Comparison of ENCODE assay signal across 8 cellular contexts in the genomic region with DNA sequence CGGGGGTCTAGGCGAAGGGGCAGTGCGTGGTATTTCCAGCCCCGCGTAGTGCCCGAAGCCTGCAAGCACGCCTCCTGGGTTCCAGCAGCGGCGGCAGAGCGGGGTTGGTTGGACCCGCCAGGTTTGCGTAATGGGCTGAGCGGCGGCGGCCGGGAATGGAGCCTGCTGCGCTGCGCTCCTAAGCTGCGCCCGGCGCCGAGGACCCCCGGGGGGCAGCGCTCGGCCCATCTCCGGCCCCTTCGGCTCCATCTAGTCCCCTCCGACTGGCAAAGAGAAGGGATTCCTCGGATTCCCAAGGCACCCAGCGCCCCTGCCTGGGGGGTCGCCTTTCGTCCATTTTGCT. TPM values are rescaled to one million over a fixed set of nuclear protein-coding genes. Genes with fewer than 3 reads are reported as not detected.
DNase-seq lines count a peak whose midpoint lies in the region; ATAC-seq and TF ChIP-seq lines count a peak whose summit lies in the region.
"Not testable (repeated sequence)": the region's sequence is repeated elsewhere in the genome, so short reads cannot be mapped to it uniquely, and the experiment has no call there.

No MANE protein-coding gene starts in this region.

- not testable (repeated sequence) for H2AFZ ChIP-seq in MM.1S (ENCODE audit: low read length)

- peak overlapping the region; percentile 66 for H3K27ac ChIP-seq in CD8-positive, alpha-beta T cell (ENCODE audit: low read depth, low read length)
- peak overlapping the region; percentile 37; the same call in 1 of the 2 replicates for H3K27ac ChIP-seq in MM.1S (ENCODE audit: low read length)
- peak overlapping the region; percentile 59 to 85 (median 74) for H3K27ac ChIP-seq in gastroesophageal sphincter
- peak overlapping the region in 3 of 4 donors; percentile 67 to 84 (median 81) for H3K27ac ChIP-seq in tibial nerve

- H3K79me2 ChIP-seq in MM.1S (ENCODE audit: low read length) = not testable (repeated sequence)

- H3K9me2 ChIP-seq in MM.1S (replicated peaks; ENCODE audit: insufficient read depth, low read length) = not testable (repeated sequence)

- not testable (repeated sequence) for H3F3A ChIP-seq in MM.1S (ENCODE audit: insufficient read depth, low read length)

- H3K36me3 ChIP-seq in CD8-positive, alpha-beta T cell (ENCODE audit: insufficient read depth, low read length); MM.1S (replicated peaks; ENCODE audit: insufficient read depth, low read length); gastroesophageal sphincter; tibial nerve: not testable (repeated sequence)

- peak overlapping the region; percentile 49 for H3K27ac Mint-ChIP-seq in CD8-positive, alpha-beta T cell
- not testable (repeated sequence) for H3K27ac Mint-ChIP-seq in MCF 10A (ENCODE audit: low read depth, unreplicated experiment); memory B cell

- not testable (repeated sequence) for H3K36me3 Mint-ChIP-seq in CD8-positive, alpha-beta T cell; MCF 10A (ENCODE audit: insufficient read depth, unreplicated experiment); memory B cell

- H3K4me3 ChIP-seq in CD8-positive, alpha-beta T cell (ENCODE audit: low read depth, low read length) = peak overlapping the region; percentile 37
- H3K4me3 ChIP-seq in MM.1S (ENCODE audit: low read length) (peak overlapping the region; percentile 37; the same call in 1 of the 2 replicates), gastroesophageal sphincter (peak overlapping the region; percentile 58 to 93), retinal pigment epithelial cell (ENCODE audit: low read length) (peak overlapping the region; percentile 43), tibial nerve (peak overlapping the region in 3 of 4 donors; percentile 32 to 58 (median 49))

- peak in 5 of 7 experiments; percentile 10 to 65 (median 32) for DNase-seq in CD8-positive, alpha-beta T cell
- DNase-seq in MM.1S; MCF 10A (ENCODE audit: unreplicated experiment); retinal pigment epithelial cell (ENCODE audit: low read depth); tibial nerve (ENCODE audit: low spot score in 2 of 2): not testable (repeated sequence)
- DNase-seq in activated CD4-positive, alpha-beta T cell treated with anti-CD3 and anti-CD28 coated beads, Interleukin-2, amount 50 U/mL, for 1 hour = peak; percentile 10
- DNase-seq in memory B cell (ENCODE audit: low spot score in 2 of 2) = peak; percentile 35 to 59

- not testable (repeated sequence) for H3K9ac ChIP-seq in MM.1S (ENCODE audit: low read length)

- not testable (repeated sequence) for ATAC-seq in CD8-positive, alpha-beta T cell; gastroesophageal sphincter; memory B cell (ENCODE audit: low read depth)

- H3K4me3 Mint-ChIP-seq in CD8-positive, alpha-beta T cell = peak overlapping the region; percentile 55
- peak overlapping the region; percentile 70 for H3K4me3 Mint-ChIP-seq in MCF 10A (ENCODE audit: unreplicated experiment)
- H3K4me3 Mint-ChIP-seq in memory B cell = peak overlapping the region; percentile 60

- H3K27me3 Mint-ChIP-seq in CD8-positive, alpha-beta T cell (ENCODE audit: low read depth); MCF 10A (ENCODE audit: insufficient read depth, unreplicated experiment); memory B cell: not testable (repeated sequence)

- not testable (repeated sequence) for H4K20me1 ChIP-seq in MM.1S (ENCODE audit: insufficient read depth, low read length)

- no CpG with 5 or more reads among the region's 32 CpGs for WGBS in gastroesophageal sphincter (ENCODE audit: low coverage in 1 of 2), 2 donors
- WGBS in tibial nerve, 2 donors = no CpG with 5 or more reads among the region's 32 CpGs

- intact Hi-C loops in CD8-positive, alpha-beta T cell (cut with DNase I, micrococcal nuclease); MCF 10A (cut with micrococcal nuclease): not testable (repeated sequence)

- not testable (repeated sequence) for H3K9me3 ChIP-seq in CD8-positive, alpha-beta T cell (ENCODE audit: low read length); MM.1S (replicated peaks; ENCODE audit: insufficient read depth, low read length); gastroesophageal sphincter; tibial nerve

- CTCF ChIA-PET in CD8-positive, alpha-beta T cell (lab: Charles Lee); MCF 10A (lab: Yijun Ruan, JAX): not testable (repeated sequence)

- not testable (repeated sequence) for H3K4me1 Mint-ChIP-seq in CD8-positive, alpha-beta T cell (ENCODE audit: low read depth); MCF 10A (ENCODE audit: insufficient read depth, unreplicated experiment); memory B cell

- H3K4me2 ChIP-seq in MM.1S (ENCODE audit: low read depth, low read length) = not testable (repeated sequence)

- POLR2A ChIA-PET in CD8-positive, alpha-beta T cell (lab: Charles Lee); MCF 10A (lab: Yijun Ruan, JAX): not testable (repeated sequence)

- H3K9me3 Mint-ChIP-seq in CD8-positive, alpha-beta T cell; MCF 10A (ENCODE audit: unreplicated experiment); memory B cell: not testable (repeated sequence)

- H3K4me1 ChIP-seq in CD8-positive, alpha-beta T cell (ENCODE audit: insufficient read depth, low read length); MM.1S (ENCODE audit: low read length); gastroesophageal sphincter; tibial nerve: not testable (repeated sequence)

- TF ChIP-seq CTCF in CD8-positive, alpha-beta T cell (IDR thresholded peaks at IDR 0.05); MM.1S (IDR thresholded peaks at IDR 0.05; ENCODE audit: low read length); MCF 10A (IDR thresholded peaks at IDR 0.05; ENCODE audit: unreplicated experiment); gastroesophageal sphincter (IDR thresholded peaks at IDR 0.05); retinal pigment epithelial cell (conservative IDR thresholded peaks at IDR 0.05; ENCODE audit: low read depth, low read length); tibial nerve (IDR thresholded peaks at IDR 0.05): not testable (repeated sequence)

- TF ChIP-seq POLR2A in gastroesophageal sphincter (IDR thresholded peaks at IDR 0.05) = peak in 1 of 2 donors; percentile 27
- TF ChIP-seq POLR2A in tibial nerve (IDR thresholded peaks at IDR 0.05) = not testable (repeated sequence)

- TSS peak; percentile 72 for BruUV-seq in MCF 10A (replicated peaks; lab: Mats Ljungman, UMichigan)

- TF ChIP-seq EP300 in gastroesophageal sphincter (IDR thresholded peaks at IDR 0.05) = not testable (repeated sequence)
- peak in 1 of 2 donors; percentile 9 for TF ChIP-seq EP300 in tibial nerve (IDR thresholded peaks at IDR 0.05)

- H3K27me3 ChIP-seq in CD8-positive, alpha-beta T cell (ENCODE audit: insufficient read depth, low read length); MM.1S (replicated peaks; ENCODE audit: insufficient read depth, low read length); gastroesophageal sphincter; tibial nerve: not testable (repeated sequence)

RNA-seq across cellular contexts. Expression of a gene that starts 24.1 kb away (rescaled TPM):
- total RNA-seq in CD8-positive, alpha-beta T cell = not detected
- total RNA-seq in MCF 10A (2022) (not detected in 2 replicates), gastroesophageal sphincter (not detected), tibial nerve (not detected)
